In the genomic region with DNA sequence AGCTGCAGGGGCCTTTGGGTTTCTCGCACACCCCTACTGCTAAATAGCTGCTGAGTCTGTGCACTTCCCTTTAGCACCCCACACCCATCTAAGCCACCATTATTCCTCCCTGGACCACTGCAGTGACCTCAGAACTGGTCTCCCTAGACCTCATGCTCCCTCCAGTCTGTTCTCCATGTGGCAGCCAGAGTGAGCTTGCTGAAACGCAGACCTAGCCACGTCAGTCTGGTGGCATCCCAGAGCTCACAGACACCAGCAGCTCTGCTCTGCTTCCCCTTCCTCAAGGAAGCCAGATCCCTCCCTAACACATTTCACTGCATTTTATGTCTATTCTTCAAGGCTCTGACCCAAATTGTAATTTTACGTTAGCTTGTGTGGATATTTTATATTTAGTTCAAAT, we compare ENCODE assay signal across 24 cellular contexts.
"Had no signal": no experiment of that assay in that cellular context is flagged by ENCODE, and none has a peak within 500 bp of the region (broad histone marks: within the 10 kb centered on the region; RNA-seq: fewer than 3 reads in every experiment).

No MANE protein-coding gene starts in this region.

- H3K9me3 Mint-ChIP-seq: activated CD4-positive, alpha-beta T cell treated with anti-CD3 and anti-CD28 coated beads, Interleukin-2, amount 10 ng/mL, durations not matched to agents 7 days and 5 days; activated CD8-positive, alpha-beta T cell treated with anti-CD3 and anti-CD28 coated beads for 36 hours; central memory CD8-positive, alpha-beta T cell; mesothelial cell of epicardium; naive B cell; nephron progenitor cell; stimulated activated naive B cell treated with anti-CD40 and anti-IgM and Interleukin-4, amounts not matched to agents 10 μg/mL and 1 μg/mL and 100 μg/mL, for 72 hours had no signal

- H3K27ac Mint-ChIP-seq: activated CD4-positive, alpha-beta T cell treated with anti-CD3 and anti-CD28 coated beads, Interleukin-2, amount 10 ng/mL, durations not matched to agents 7 days and 5 days; activated CD8-positive, alpha-beta T cell treated with anti-CD3 and anti-CD28 coated beads for 36 hours; activated naive CD8-positive, alpha-beta T cell; mesothelial cell of epicardium; nephron progenitor cell; stimulated activated naive B cell treated with anti-CD40 and anti-IgM and Interleukin-4, amounts not matched to agents 10 μg/mL and 1 μg/mL and 100 μg/mL, for 72 hours had no signal

- H3K4me1 ChIP-seq: testis, transverse colon had no signal

- H3K79me2 ChIP-seq: parathyroid adenoma had no signal

- DNase-seq: activated CD4-positive, alpha-beta T cell treated with anti-CD3 and anti-CD28 coated beads, Interleukin-2, amount 10 ng/mL, durations not matched to agents 7 days and 5 days; activated CD4-positive, CD25-positive, alpha-beta regulatory T cell treated with anti-CD3 and anti-CD28 coated beads, Interleukin-2, amount 50 U/mL, for 72 hours; activated CD8-positive, alpha-beta T cell treated with anti-CD3 and anti-CD28 coated beads for 36 hours; activated naive CD4-positive, alpha-beta T cell treated with Interleukin-2 at 50 U/mL for 16 hours; activated T-cell treated with anti-CD3 and anti-CD28 coated beads, Interleukin-2, amount 50 U/mL, for 48 hours; anterior cingulate cortex; dermis blood vessel endothelial cell; effector CD8-positive, alpha-beta T cell; erythroblast; heart right ventricle; naive B cell; nephron progenitor cell; occipital lobe; stimulated activated CD4-positive, alpha-beta T cell treated with anti-CD3 and anti-CD28 coated beads, Interleukin-15, amount 100 ng/mL, for 24 hours; stimulated activated CD4-positive, alpha-beta T cell treated with anti-CD3 and anti-CD28 coated beads, Interleukin-2, amount 100 ng/mL, for 24 hours; stimulated activated naive B cell treated with anti-CD40 and anti-IgM and Interleukin-4, amounts not matched to agents 10 μg/mL and 1 μg/mL and 100 μg/mL, for 72 hours; T-helper 2 cell; testis; transverse colon had no signal

- H3K4me3 Mint-ChIP-seq: activated CD4-positive, alpha-beta T cell treated with anti-CD3 and anti-CD28 coated beads, Interleukin-2, amount 10 ng/mL, durations not matched to agents 7 days and 5 days; activated CD8-positive, alpha-beta T cell treated with anti-CD3 and anti-CD28 coated beads for 36 hours; activated naive CD8-positive, alpha-beta T cell; central memory CD8-positive, alpha-beta T cell; mesothelial cell of epicardium; naive B cell; nephron progenitor cell; stimulated activated naive B cell treated with anti-CD40 and anti-IgM and Interleukin-4, amounts not matched to agents 10 μg/mL and 1 μg/mL and 100 μg/mL, for 72 hours had no signal

- H3K36me3 ChIP-seq: transverse colon had no signal

- H2AFZ ChIP-seq: parathyroid adenoma had no signal

- ATAC-seq: activated CD8-positive, alpha-beta T cell treated with anti-CD3 and anti-CD28 coated beads for 36 hours; heart right ventricle; right cardiac atrium; stimulated activated naive B cell treated with anti-CD40 and anti-IgM and Interleukin-4, amounts not matched to agents 10 μg/mL and 1 μg/mL and 100 μg/mL, for 72 hours had no signal

- H3K27me3 ChIP-seq: heart right ventricle, testis, transverse colon had no signal

- H3K4me3 ChIP-seq: heart right ventricle, testis, transverse colon had no signal

- H3K4me1 Mint-ChIP-seq: activated CD4-positive, alpha-beta T cell treated with anti-CD3 and anti-CD28 coated beads, Interleukin-2, amount 10 ng/mL, durations not matched to agents 7 days and 5 days; central memory CD8-positive, alpha-beta T cell; naive B cell; stimulated activated naive B cell treated with anti-CD40 and anti-IgM and Interleukin-4, amounts not matched to agents 10 μg/mL and 1 μg/mL and 100 μg/mL, for 72 hours had no signal

- H3K27ac ChIP-seq: heart right ventricle, parathyroid adenoma, testis, transverse colon had no signal

- H3K9me3 ChIP-seq: heart right ventricle, testis, transverse colon had no signal

- H3K9ac ChIP-seq: parathyroid adenoma had no signal

- H3K27me3 Mint-ChIP-seq: activated CD4-positive, alpha-beta T cell treated with anti-CD3 and anti-CD28 coated beads, Interleukin-2, amount 10 ng/mL, durations not matched to agents 7 days and 5 days; activated CD8-positive, alpha-beta T cell treated with anti-CD3 and anti-CD28 coated beads for 36 hours had no signal

- H3K36me3 Mint-ChIP-seq: activated naive CD8-positive, alpha-beta T cell; mesothelial cell of epicardium; naive B cell; stimulated activated naive B cell treated with anti-CD40 and anti-IgM and Interleukin-4, amounts not matched to agents 10 μg/mL and 1 μg/mL and 100 μg/mL, for 72 hours had no signal
